Comparison of ENCODE assay signal across 1 cellular context in genomic region chr12:109289004-109289403, GRCh38.
TF ChIP-seq lines count a peak whose summit lies in the region.

No MANE protein-coding gene starts in this region.

TF ChIP-seq in GM12878, 131 proteins besides CTCF, POLR2A, EP300 and RAD21 (continued from another document):
- peak; percentile 62 for TF ChIP-seq ZBTB40 (IDR thresholded peaks at IDR 0.05; ENCODE audit: borderline replicate concordance)
- no peak for TF ChIP-seq NR2F1 (conservative IDR thresholded peaks at IDR 0.05)
